In genomic region chr15:70101459-70102113, GRCh38 we compare ENCODE assay signal across 8 cellular contexts.
DNase-seq lines count a peak whose midpoint lies in the region; ATAC-seq lines count a peak whose summit lies in the region.

No MANE protein-coding gene starts in this region.

- no peak for ATAC-seq in GM21423 (IDR thresholded peaks at IDR 0.05; ENCODE audit: unreplicated experiment)
- ATAC-seq in HG02610 (IDR thresholded peaks at IDR 0.05; ENCODE audit: unreplicated experiment): no peak
- no peak for ATAC-seq in GM21526 (IDR thresholded peaks at IDR 0.05; ENCODE audit: low FRiP score, unreplicated experiment)

- peak; percentile 83 for DNase-seq in DMS153 (lab: John Stamatoyannopoulos, UW)
- DNase-seq in MV-4-11 (lab: John Stamatoyannopoulos, UW): peak; percentile 90
- peak; percentile 89 for DNase-seq in RPMI8226
- DNase-seq in fibroblast of gingiva (ENCODE audit: low read depth): peak; percentile 87
- DNase-seq in non-pigmented ciliary epithelial cell (ENCODE audit: low read depth): peak; percentile 81
